Comparison of ENCODE assay signal across 14 cellular contexts in genomic region chrX:44954562-44954961, GRCh38.
DNase-seq lines count a peak whose midpoint lies in the region; ATAC-seq and TF ChIP-seq lines count a peak whose summit lies in the region.
"Had no signal": no experiment of that assay in that cellular context is flagged by ENCODE, and none has a peak within 500 bp of the region (broad histone marks: within the 10 kb centered on the region; RNA-seq: fewer than 3 reads in every experiment).

No MANE protein-coding gene starts in this region.

- peaks cover 63% of the 10 kb centered on the region for H3K4me1 Mint-ChIP-seq in activated naive CD4-positive, alpha-beta T cell treated with anti-CD3 and anti-CD28 coated beads, Interleukin-2, amount 50 U/mL, for 24 hours

- no peaks in the 10 kb centered on the region for H3K4me1 ChIP-seq in osteoblast (ENCODE audit: insufficient read depth, low read length)
- H3K4me1 ChIP-seq: prostate gland had no signal

- no peak overlapping the region for H3K4me3 Mint-ChIP-seq in activated naive CD4-positive, alpha-beta T cell treated with anti-CD3 and anti-CD28 coated beads, Interleukin-2, amount 50 U/mL, for 24 hours
- H3K4me3 Mint-ChIP-seq: activated CD4-positive, alpha-beta T cell treated with anti-CD3 and anti-CD28 coated beads for 36 hours had no signal

- peak overlapping the region; percentile 57 for H3K27ac Mint-ChIP-seq in activated naive CD4-positive, alpha-beta T cell treated with anti-CD3 and anti-CD28 coated beads, Interleukin-2, amount 50 U/mL, for 24 hours
- H3K27ac Mint-ChIP-seq in activated naive CD4-positive, alpha-beta T cell treated with anti-CD3 and anti-CD28 coated beads, Interleukin-2, amount 50 U/mL, for 72 hours: no peak overlapping the region
- H3K27ac Mint-ChIP-seq: activated CD4-positive, alpha-beta T cell treated with anti-CD3 and anti-CD28 coated beads for 36 hours had no signal

- H3K9me3 ChIP-seq in osteoblast (ENCODE audit: low read depth, low read length): no peaks in the 10 kb centered on the region
- H3K9me3 ChIP-seq: MG63, prostate gland had no signal

- H3K4me3 ChIP-seq in osteoblast (ENCODE audit: insufficient read depth, low read length): no peak overlapping the region
- H3K4me3 ChIP-seq: MG63, prostate gland had no signal

- H3K27ac ChIP-seq in osteoblast (ENCODE audit: low read depth, low read length): no peak overlapping the region
- H3K27ac ChIP-seq: prostate gland had no signal

- H3K4me2 ChIP-seq in osteoblast (ENCODE audit: insufficient read depth, low read length): no peak overlapping the region

- no peak for TF ChIP-seq CTCF in osteoblast (IDR thresholded peaks at IDR 0.05; ENCODE audit: extremely low read depth, low read depth, low read length)

- peaks cover 93% of the 10 kb centered on the region for H3K79me2 ChIP-seq in osteoblast (ENCODE audit: insufficient read depth, low read length)

- no peak for ATAC-seq in activated naive CD4-positive, alpha-beta T cell treated with anti-CD3 and anti-CD28 coated beads, Interleukin-2, amount 50 U/mL, for 72 hours
- ATAC-seq: activated CD4-positive, alpha-beta T cell treated with anti-CD3 and anti-CD28 coated beads for 36 hours had no signal

- H3K27me3 Mint-ChIP-seq in activated naive CD4-positive, alpha-beta T cell treated with anti-CD3 and anti-CD28 coated beads, Interleukin-2, amount 50 U/mL, for 24 hours: no peaks in the 10 kb centered on the region
- H3K27me3 Mint-ChIP-seq: activated CD4-positive, alpha-beta T cell treated with anti-CD3 and anti-CD28 coated beads for 36 hours had no signal

- no peaks in the 10 kb centered on the region for H3K36me3 Mint-ChIP-seq in activated naive CD4-positive, alpha-beta T cell treated with anti-CD3 and anti-CD28 coated beads, Interleukin-2, amount 50 U/mL, for 24 hours
- no peaks in the 10 kb centered on the region for H3K36me3 Mint-ChIP-seq in activated naive CD4-positive, alpha-beta T cell treated with anti-CD3 and anti-CD28 coated beads, Interleukin-2, amount 50 U/mL, for 72 hours

- no peaks in the 10 kb centered on the region for H3K9me3 Mint-ChIP-seq in activated naive CD4-positive, alpha-beta T cell treated with anti-CD3 and anti-CD28 coated beads, Interleukin-2, amount 50 U/mL, for 24 hours
- H3K9me3 Mint-ChIP-seq in activated naive CD4-positive, alpha-beta T cell treated with anti-CD3 and anti-CD28 coated beads, Interleukin-2, amount 50 U/mL, for 72 hours: no peaks in the 10 kb centered on the region

- H3K27me3 ChIP-seq in osteoblast (ENCODE audit: insufficient read depth, low read length): no peaks in the 10 kb centered on the region
- H3K27me3 ChIP-seq: MG63 had no signal

- no peak for DNase-seq in activated naive CD4-positive, alpha-beta T cell treated with anti-CD3 and anti-CD28 coated beads, Interleukin-2, amount 50 U/mL, for 72 hours (ENCODE audit: low spot score in 2 of 2)
- DNase-seq in NCI-H1105 (lab: John Stamatoyannopoulos, UW) (peak; percentile 54), dermis blood vessel endothelial cell (peak; percentile 34), pulmonary artery endothelial cell (ENCODE audit: low read depth, low spot score) (peak; percentile 1), osteoblast (ENCODE audit: insufficient read length, low spot score, missing footprints) (no peak), ACHN (no peak)
- no peak for DNase-seq in activated CD4-positive, CD25-positive, alpha-beta regulatory T cell (lab: John Stamatoyannopoulos, UW)
- DNase-seq: activated CD4-positive, alpha-beta T cell treated with anti-CD3 and anti-CD28 coated beads for 36 hours; activated T-cell treated with anti-CD3 and anti-CD28 coated beads, Interleukin-2, amount 50 U/mL, for 48 hours; MG63; NCI-H446; T-helper 1 cell had no signal

- no peaks in the 10 kb centered on the region for H3K36me3 ChIP-seq in osteoblast (ENCODE audit: insufficient read depth, low read length)
- H3K36me3 ChIP-seq: MG63, prostate gland had no signal

- H4K20me1 ChIP-seq in osteoblast (ENCODE audit: insufficient read depth, low read length): peaks cover 67% of the 10 kb centered on the region

- no peak overlapping the region for H2AFZ ChIP-seq in osteoblast (ENCODE audit: low read length)

- in situ Hi-C loops in ACHN (cut with HindIII; ENCODE audit: low pct_ligation_motif_present, low pct_unique_long_range_greater_than_20kb, low sequenced_read_pairs): no loop called here

Comparison
In these comparisons a context has a peak if more than half of its experiments do, and no peak if none do; other contexts are left out.
1. DNase-seq: peak in NCI-H1105 (single experiment), dermis blood vessel endothelial cell (single experiment) and pulmonary artery endothelial cell (single experiment); none in activated naive CD4-positive, alpha-beta T cell treated with anti-CD3 and anti-CD28 coated beads, Interleukin-2, amount 50 U/mL, for 72 hours (0 of 2), osteoblast (single experiment), ACHN (single experiment) and activated CD4-positive, CD25-positive, alpha-beta regulatory T cell (0 of 4).